1 cellular context compared by ENCODE assay signal in the genomic region with DNA sequence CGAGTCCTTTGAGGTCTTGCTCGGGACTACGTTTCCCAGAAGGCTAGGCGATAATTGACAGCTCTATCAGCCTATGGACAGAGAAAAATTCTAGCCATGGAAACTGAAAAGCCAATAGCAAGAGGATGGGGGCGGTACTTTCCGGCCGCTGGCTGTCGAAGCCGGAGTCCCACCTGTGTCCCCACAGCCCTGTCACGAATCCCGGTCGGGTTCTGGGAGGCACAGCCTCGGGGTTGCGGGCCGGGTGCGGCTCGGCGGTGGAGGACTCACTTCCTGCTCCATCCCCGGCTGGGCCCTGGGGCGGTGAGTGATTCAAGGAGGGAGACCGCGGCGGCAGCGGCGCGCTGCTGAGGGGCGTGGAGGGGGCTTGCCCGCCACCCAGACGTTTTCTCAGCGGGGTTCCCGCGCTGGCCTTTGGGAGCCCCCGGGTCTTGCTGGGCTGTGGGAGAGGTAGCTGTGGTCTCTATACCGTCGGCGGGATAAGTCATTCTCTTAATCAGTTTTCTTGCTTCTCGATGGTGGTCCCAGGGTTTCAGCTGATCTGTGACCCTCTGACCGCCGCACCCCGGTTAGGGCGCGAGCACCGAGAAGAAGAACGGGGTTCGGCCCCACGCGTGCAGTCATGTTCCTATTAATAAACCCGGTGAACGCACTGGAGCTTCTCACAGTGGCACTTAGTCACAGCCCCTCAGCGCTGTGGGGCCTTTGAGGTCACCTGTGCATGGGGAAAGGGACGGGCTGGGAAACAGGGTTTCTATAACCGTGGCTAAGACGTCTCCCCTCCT.
A peak's percentile ranks its signal among the peaks of the same experiment; 100 is the strongest.
TF ChIP-seq lines count a peak whose summit lies in the region.

TSS of gene ZNF774 (plus strand) at position 176 of the 785 bp plus-strand sequence. CDS start 2,377 bp downstream, outside the sequence.

TF ChIP-seq in K562, 482 proteins besides CTCF, POLR2A, EP300 and RAD21 (continued from another document and continues in another):
- TF ChIP-seq ZC3H4 (CRISPR knock-in tag; IDR thresholded peaks at IDR 0.05; ENCODE audit: borderline replicate concordance) (no peak), TAF15 (IDR thresholded peaks at IDR 0.05; ENCODE audit: low read depth, low read length) (no peak), ZBTB11 (CRISPR knock-in tag; IDR thresholded peaks at IDR 0.05) (peak in 1 of 3 experiments; percentile 65; a peak in 1 of 6 replicates), IFI16 (CRISPR knock-in tag; IDR thresholded peaks at IDR 0.05) (no peak), SIN3A (IDR thresholded peaks at IDR 0.05; ENCODE audit: borderline replicate concordance in 2 of 2, control insufficient read depth in 1 of 2, low read depth in 2 of 2, low read length in 2 of 2) (peak in 1 of 2 experiments; percentile 77; a peak in 2 of 4 replicates), MAFK (IDR thresholded peaks at IDR 0.05; ENCODE audit: low read length) (no peak), LEF1 (IDR thresholded peaks at IDR 0.05) (no peak), FOXK2 (conservative IDR thresholded peaks at IDR 0.05 in 1 of 2, IDR thresholded peaks at IDR 0.05 in 1 of 2; ENCODE audit: low read depth in 2 of 2) (no peak), CHD4 (IDR thresholded peaks at IDR 0.05; ENCODE audit: insufficient read depth, insufficient replicate concordance, low read depth, low read length, poor library complexity, severe bottlenecking) (no peak), PHF20 (IDR thresholded peaks at IDR 0.05; ENCODE audit: partially characterized antibody) (no peak), SIX5 (IDR thresholded peaks at IDR 0.05; ENCODE audit: borderline replicate concordance in 1 of 2, insufficient read depth in 1 of 2, low read depth in 1 of 2, low read length in 2 of 2) (peak; percentile 80 to 89), ZNF780A (CRISPR knock-in tag; IDR thresholded peaks at IDR 0.05) (no peak), TFAM (CRISPR knock-in tag; conservative IDR thresholded peaks at IDR 0.05) (no peak), ELF1 (tag; IDR thresholded peaks at IDR 0.05) (peak; percentile 53), ZBTB34 (CRISPR knock-in tag; IDR thresholded peaks at IDR 0.05) (no peak), ZNF696 (CRISPR knock-in tag; conservative IDR thresholded peaks at IDR 0.05) (no peak), YBX1 (IDR thresholded peaks at IDR 0.05) (no peak), SLC30A9 (CRISPR knock-in tag; IDR thresholded peaks at IDR 0.05) (no peak), PTRF (tag; IDR thresholded peaks at IDR 0.05) (no peak), EZH2 (IDR thresholded peaks at IDR 0.05; ENCODE audit: borderline replicate concordance, low read depth, low read length) (no peak), NCOA2 (IDR thresholded peaks at IDR 0.05; ENCODE audit: partially characterized antibody in 2 of 2) (no peak), TCF7 (IDR thresholded peaks at IDR 0.05; ENCODE audit: borderline replicate concordance) (no peak), TFAP4 (CRISPR knock-in tag; IDR thresholded peaks at IDR 0.05; ENCODE audit: borderline replicate concordance) (peak; percentile 86; the same call in 1 of the 2 replicates), ATF1 (CRISPR knock-in tag; IDR thresholded peaks at IDR 0.05) (no peak), ATF1 (tag; IDR thresholded peaks at IDR 0.05) (peak; percentile 49), ZNF717 (CRISPR knock-in tag; IDR thresholded peaks at IDR 0.05) (no peak), PRPF4 (IDR thresholded peaks at IDR 0.05; ENCODE audit: insufficient read depth, low read depth, low read length, poor library complexity, severe bottlenecking) (no peak), OTX1 (CRISPR knock-in tag; IDR thresholded peaks at IDR 0.05) (no peak)
- TF ChIP-seq, protein P1, sequence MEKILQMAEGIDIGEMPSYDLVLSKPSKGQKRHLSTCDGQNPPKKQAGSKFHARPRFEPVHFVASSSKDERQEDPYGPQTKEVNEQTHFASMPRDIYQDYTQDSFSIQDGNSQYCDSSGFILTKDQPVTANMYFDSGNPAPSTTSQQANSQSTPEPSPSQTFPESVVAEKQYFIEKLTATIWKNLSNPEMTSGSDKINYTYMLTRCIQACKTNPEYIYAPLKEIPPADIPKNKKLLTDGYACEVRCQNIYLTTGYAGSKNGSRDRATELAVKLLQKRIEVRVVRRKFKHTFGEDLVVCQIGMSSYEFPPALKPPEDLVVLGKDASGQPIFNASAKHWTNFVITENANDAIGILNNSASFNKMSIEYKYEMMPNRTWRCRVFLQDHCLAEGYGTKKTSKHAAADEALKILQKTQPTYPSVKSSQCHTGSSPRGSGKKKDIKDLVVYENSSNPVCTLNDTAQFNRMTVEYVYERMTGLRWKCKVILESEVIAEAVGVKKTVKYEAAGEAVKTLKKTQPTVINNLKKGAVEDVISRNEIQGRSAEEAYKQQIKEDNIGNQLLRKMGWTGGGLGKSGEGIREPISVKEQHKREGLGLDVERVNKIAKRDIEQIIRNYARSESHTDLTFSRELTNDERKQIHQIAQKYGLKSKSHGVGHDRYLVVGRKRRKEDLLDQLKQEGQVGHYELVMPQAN (IDR thresholded peaks at IDR 0.05; ENCODE audit: borderline replicate concordance): peak; percentile 51; the same call in 1 of the 2 replicates
- TF ChIP-seq, protein P2, sequence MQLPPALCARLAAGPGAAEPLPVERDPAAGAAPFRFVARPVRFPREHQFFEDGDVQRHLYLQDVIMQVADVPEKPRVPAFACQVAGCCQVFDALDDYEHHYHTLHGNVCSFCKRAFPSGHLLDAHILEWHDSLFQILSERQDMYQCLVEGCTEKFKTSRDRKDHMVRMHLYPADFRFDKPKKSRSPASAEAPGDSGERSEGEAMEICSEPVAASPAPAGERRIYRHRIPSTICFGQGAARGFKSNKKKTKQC (CRISPR knock-in tag; IDR thresholded peaks at IDR 0.05): no peak; the same call in 1 of the 2 replicates
- TF ChIP-seq, protein P3, sequence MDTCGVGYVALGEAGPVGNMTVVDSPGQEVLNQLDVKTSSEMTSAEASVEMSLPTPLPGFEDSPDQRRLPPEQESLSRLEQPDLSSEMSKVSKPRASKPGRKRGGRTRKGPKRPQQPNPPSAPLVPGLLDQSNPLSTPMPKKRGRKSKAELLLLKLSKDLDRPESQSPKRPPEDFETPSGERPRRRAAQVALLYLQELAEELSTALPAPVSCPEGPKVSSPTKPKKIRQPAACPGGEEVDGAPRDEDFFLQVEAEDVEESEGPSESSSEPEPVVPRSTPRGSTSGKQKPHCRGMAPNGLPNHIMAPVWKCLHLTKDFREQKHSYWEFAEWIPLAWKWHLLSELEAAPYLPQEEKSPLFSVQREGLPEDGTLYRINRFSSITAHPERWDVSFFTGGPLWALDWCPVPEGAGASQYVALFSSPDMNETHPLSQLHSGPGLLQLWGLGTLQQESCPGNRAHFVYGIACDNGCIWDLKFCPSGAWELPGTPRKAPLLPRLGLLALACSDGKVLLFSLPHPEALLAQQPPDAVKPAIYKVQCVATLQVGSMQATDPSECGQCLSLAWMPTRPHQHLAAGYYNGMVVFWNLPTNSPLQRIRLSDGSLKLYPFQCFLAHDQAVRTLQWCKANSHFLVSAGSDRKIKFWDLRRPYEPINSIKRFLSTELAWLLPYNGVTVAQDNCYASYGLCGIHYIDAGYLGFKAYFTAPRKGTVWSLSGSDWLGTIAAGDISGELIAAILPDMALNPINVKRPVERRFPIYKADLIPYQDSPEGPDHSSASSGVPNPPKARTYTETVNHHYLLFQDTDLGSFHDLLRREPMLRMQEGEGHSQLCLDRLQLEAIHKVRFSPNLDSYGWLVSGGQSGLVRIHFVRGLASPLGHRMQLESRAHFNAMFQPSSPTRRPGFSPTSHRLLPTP (IDR thresholded peaks at IDR 0.05; ENCODE audit: borderline replicate concordance, extremely low read depth, insufficient read length): no peak
- TF ChIP-seq, protein P4, sequence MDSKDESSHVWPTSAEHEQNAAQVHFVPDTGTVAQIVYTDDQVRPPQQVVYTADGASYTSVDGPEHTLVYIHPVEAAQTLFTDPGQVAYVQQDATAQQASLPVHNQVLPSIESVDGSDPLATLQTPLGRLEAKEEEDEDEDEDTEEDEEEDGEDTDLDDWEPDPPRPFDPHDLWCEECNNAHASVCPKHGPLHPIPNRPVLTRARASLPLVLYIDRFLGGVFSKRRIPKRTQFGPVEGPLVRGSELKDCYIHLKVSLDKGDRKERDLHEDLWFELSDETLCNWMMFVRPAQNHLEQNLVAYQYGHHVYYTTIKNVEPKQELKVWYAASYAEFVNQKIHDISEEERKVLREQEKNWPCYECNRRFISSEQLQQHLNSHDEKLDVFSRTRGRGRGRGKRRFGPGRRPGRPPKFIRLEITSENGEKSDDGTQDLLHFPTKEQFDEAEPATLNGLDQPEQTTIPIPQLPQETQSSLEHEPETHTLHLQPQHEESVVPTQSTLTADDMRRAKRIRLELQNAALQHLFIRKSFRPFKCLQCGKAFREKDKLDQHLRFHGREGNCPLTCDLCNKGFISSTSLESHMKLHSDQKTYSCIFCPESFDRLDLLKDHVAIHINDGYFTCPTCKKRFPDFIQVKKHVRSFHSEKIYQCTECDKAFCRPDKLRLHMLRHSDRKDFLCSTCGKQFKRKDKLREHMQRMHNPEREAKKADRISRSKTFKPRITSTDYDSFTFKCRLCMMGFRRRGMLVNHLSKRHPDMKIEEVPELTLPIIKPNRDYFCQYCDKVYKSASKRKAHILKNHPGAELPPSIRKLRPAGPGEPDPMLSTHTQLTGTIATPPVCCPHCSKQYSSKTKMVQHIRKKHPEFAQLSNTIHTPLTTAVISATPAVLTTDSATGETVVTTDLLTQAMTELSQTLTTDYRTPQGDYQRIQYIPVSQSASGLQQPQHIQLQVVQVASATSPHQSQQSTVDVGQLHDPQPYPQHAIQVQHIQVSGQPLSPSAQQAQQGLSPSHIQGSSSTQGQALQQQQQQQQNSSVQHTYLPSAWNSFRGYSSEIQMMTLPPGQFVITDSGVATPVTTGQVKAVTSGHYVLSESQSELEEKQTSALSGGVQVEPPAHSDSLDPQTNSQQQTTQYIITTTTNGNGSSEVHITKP (IDR thresholded peaks at IDR 0.05; ENCODE audit: partially characterized antibody): no peak
- TF ChIP-seq, protein P5, sequence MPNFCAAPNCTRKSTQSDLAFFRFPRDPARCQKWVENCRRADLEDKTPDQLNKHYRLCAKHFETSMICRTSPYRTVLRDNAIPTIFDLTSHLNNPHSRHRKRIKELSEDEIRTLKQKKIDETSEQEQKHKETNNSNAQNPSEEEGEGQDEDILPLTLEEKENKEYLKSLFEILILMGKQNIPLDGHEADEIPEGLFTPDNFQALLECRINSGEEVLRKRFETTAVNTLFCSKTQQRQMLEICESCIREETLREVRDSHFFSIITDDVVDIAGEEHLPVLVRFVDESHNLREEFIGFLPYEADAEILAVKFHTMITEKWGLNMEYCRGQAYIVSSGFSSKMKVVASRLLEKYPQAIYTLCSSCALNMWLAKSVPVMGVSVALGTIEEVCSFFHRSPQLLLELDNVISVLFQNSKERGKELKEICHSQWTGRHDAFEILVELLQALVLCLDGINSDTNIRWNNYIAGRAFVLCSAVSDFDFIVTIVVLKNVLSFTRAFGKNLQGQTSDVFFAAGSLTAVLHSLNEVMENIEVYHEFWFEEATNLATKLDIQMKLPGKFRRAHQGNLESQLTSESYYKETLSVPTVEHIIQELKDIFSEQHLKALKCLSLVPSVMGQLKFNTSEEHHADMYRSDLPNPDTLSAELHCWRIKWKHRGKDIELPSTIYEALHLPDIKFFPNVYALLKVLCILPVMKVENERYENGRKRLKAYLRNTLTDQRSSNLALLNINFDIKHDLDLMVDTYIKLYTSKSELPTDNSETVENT (CRISPR knock-in tag; IDR thresholded peaks at IDR 0.05): peak; percentile 73; the same call in 1 of the 2 replicates
- TF ChIP-seq, protein P6, sequence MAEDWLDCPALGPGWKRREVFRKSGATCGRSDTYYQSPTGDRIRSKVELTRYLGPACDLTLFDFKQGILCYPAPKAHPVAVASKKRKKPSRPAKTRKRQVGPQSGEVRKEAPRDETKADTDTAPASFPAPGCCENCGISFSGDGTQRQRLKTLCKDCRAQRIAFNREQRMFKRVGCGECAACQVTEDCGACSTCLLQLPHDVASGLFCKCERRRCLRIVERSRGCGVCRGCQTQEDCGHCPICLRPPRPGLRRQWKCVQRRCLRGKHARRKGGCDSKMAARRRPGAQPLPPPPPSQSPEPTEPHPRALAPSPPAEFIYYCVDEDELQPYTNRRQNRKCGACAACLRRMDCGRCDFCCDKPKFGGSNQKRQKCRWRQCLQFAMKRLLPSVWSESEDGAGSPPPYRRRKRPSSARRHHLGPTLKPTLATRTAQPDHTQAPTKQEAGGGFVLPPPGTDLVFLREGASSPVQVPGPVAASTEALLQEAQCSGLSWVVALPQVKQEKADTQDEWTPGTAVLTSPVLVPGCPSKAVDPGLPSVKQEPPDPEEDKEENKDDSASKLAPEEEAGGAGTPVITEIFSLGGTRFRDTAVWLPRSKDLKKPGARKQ (CRISPR knock-in tag; IDR thresholded peaks at IDR 0.05): no peak
